28 cellular contexts compared by ENCODE assay signal in the genomic region with DNA sequence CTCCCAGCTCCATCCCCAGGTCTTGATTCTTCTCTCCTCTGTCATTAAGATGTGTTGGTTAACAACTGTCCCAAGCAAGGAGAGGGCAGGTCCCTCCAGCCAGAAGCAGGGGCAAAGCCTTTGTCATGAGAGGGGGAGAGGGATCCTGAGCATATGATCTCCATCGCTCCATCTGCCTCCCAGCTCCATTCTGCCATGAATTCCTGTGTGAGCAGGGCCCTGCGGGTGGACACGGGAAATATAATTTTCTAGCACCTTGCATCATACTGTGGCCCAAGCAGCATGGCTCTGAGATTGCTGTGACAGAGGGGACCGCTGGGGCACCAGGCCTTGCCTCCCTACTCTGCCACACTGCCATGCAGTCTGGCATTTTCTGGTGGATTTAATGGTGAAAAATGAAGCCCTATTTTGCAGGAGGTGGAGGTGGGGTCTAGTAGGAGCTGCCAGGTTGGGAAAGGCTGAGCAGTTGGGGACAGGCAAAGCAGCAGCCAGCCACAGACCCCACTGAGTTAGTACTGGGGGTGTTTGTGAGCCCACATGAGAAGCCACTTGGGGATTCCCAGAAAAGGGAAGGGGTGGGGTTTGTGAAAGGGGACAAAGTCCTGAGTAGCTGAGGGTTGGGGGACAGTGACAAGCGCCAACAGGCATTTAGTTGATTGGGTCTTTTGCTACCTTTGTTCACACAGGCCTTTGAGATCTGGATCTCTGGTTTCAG. TPM values are rescaled to one million over a fixed set of nuclear protein-coding genes. Genes with fewer than 3 reads are reported as not detected.
"Had no signal": no experiment of that assay in that cellular context is flagged by ENCODE, and none has a peak within 500 bp of the region (broad histone marks: within the 10 kb centered on the region; RNA-seq: fewer than 3 reads in every experiment).

No MANE protein-coding gene starts in this region.

- H3K4me3 Mint-ChIP-seq: activated CD8-positive, alpha-beta T cell treated with anti-CD3 and anti-CD28 coated beads for 36 hours; activated T-cell treated with anti-CD3 and anti-CD28 coated beads, Interleukin-2, amount 50 U/mL, for 72 hours; T-helper 1 cell treated with Interleukin-12 subunit alpha and Interleukin-12 subunit beta and Interleukin-4 antibody, amounts not matched to agents 30 μg/mL and 1 μg/mL, for 36 hours had no signal

- ATAC-seq: activated CD4-positive, CD25-positive, alpha-beta regulatory T cell treated with anti-CD3 and anti-CD28 coated beads, Interleukin-2, amount 50 U/mL, for 24 hours; activated CD8-positive, alpha-beta T cell treated with anti-CD3 and anti-CD28 coated beads for 36 hours; activated naive CD4-positive, alpha-beta T cell treated with anti-CD3 and anti-CD28 coated beads, Interleukin-2, amount 50 U/mL, for 72 hours; activated T-cell treated with anti-CD3 and anti-CD28 coated beads, Interleukin-2, amount 50 U/mL, for 72 hours; Panc1 had no signal

- H3K27ac Mint-ChIP-seq: activated CD8-positive, alpha-beta T cell treated with anti-CD3 and anti-CD28 coated beads for 36 hours; activated naive CD4-positive, alpha-beta T cell treated with anti-CD3 and anti-CD28 coated beads, Interleukin-2, amount 50 U/mL, for 72 hours; activated T-cell treated with anti-CD3 and anti-CD28 coated beads, Interleukin-2, amount 50 U/mL, for 72 hours; activated T-helper 2 cell treated with anti-CD3 and anti-CD28 coated beads, Interferon-gamma antibody, Interleukin-2, Interleukin-4, amounts not matched to agents 10 μg/mL and 5 μg/mL and 100 μg/mL, durations not matched to agents 14 hours and 24 hours and 36 hours; T-helper 1 cell treated with Interleukin-12 subunit alpha and Interleukin-12 subunit beta and Interleukin-4 antibody, amounts not matched to agents 30 μg/mL and 1 μg/mL, for 36 hours had no signal

- H3K4me3 ChIP-seq: cardiac muscle cell, SJSA1 had no signal

- DNase-seq: activated CD4-positive, alpha-beta T cell treated with anti-CD3 and anti-CD28 coated beads for 4 hours; activated CD8-positive, alpha-beta memory T cell treated with anti-CD3 and anti-CD28 coated beads, Interleukin-2, amount 50 U/mL, for 4 hours; activated CD8-positive, alpha-beta T cell treated with anti-CD3 and anti-CD28 coated beads for 36 hours; activated T-cell treated with anti-CD3 and anti-CD28 coated beads, Interleukin-2, amount 50 U/mL, for 72 hours; brain microvascular endothelial cell; KBM-7; NCI-H1092 treated with DMSO at 0.1 percent for 48 hours; NCI-H1417 treated with DMSO at 0.1 percent for 48 hours; NCI-H1694; NCI-H2029; NCI-H2107; NCI-H2171 treated with DMSO at 0.1 percent for 48 hours; NCI-H226; NCI-H510A; NCI-H526 treated with DMSO at 0.1 percent for 48 hours; NK-92 treated with Interleukin-12 subunit alpha and Interleukin-12 subunit beta, amount 100 ng/mL, for 24 hours; OCI-M1; SHP77 had no signal

- H3K9me3 ChIP-seq: SJSA1 had no signal

- H3K4me1 ChIP-seq: SJSA1 had no signal

- H3K27ac ChIP-seq: brain microvascular endothelial cell, cardiac muscle cell, SJSA1 had no signal

- H3K27me3 ChIP-seq: brain microvascular endothelial cell, cardiac muscle cell, SJSA1 had no signal

- H3K36me3 ChIP-seq: brain microvascular endothelial cell, cardiac muscle cell, SJSA1 had no signal

- H3K9me3 Mint-ChIP-seq: activated T-helper 2 cell treated with anti-CD3 and anti-CD28 coated beads, Interferon-gamma antibody, Interleukin-2, Interleukin-4, amounts not matched to agents 10 μg/mL and 5 μg/mL and 100 μg/mL, durations not matched to agents 14 hours and 24 hours and 36 hours; T-helper 1 cell treated with Interleukin-12 subunit alpha and Interleukin-12 subunit beta and Interleukin-4 antibody, amounts not matched to agents 30 μg/mL and 1 μg/mL, for 36 hours had no signal

RNA-seq across cellular contexts. Expression of a gene that starts 16.4 kb away (rescaled TPM):
- total RNA-seq: activated CD8-positive, alpha-beta T cell treated with anti-CD3 and anti-CD28 coated beads for 36 hours; activated naive CD4-positive, alpha-beta T cell treated with anti-CD3 and anti-CD28 coated beads, Interleukin-2, amount 50 U/mL, for 72 hours; activated T-cell treated with anti-CD3 and anti-CD28 coated beads, Interleukin-2, amount 50 U/mL, for 72 hours; activated T-helper 2 cell treated with anti-CD3 and anti-CD28 coated beads, Interferon-gamma antibody, Interleukin-2, Interleukin-4, amounts not matched to agents 10 μg/mL and 5 μg/mL and 100 μg/mL, durations not matched to agents 14 hours and 24 hours and 36 hours; cardiac muscle cell; cerebellum; LHCN-M2; MCF 10A; SJSA1 had no signal

RNA-seq across cellular contexts. Expression of a gene that starts 50.4 kb away (rescaled TPM):
- total RNA-seq: activated CD8-positive, alpha-beta T cell treated with anti-CD3 and anti-CD28 coated beads for 36 hours; activated naive CD4-positive, alpha-beta T cell treated with anti-CD3 and anti-CD28 coated beads, Interleukin-2, amount 50 U/mL, for 72 hours; activated T-cell treated with anti-CD3 and anti-CD28 coated beads, Interleukin-2, amount 50 U/mL, for 72 hours; activated T-helper 2 cell treated with anti-CD3 and anti-CD28 coated beads, Interferon-gamma antibody, Interleukin-2, Interleukin-4, amounts not matched to agents 10 μg/mL and 5 μg/mL and 100 μg/mL, durations not matched to agents 14 hours and 24 hours and 36 hours; cardiac muscle cell; LHCN-M2; MCF 10A; SJSA1 had no signal
